9 cellular contexts compared by ENCODE assay signal in genomic region chr11:41935795-41936194, GRCh38.
"Had no signal": no experiment of that assay in that cellular context is flagged by ENCODE, and none has a peak within 500 bp of the region (broad histone marks: within the 10 kb centered on the region; RNA-seq: fewer than 3 reads in every experiment).

No MANE protein-coding gene starts in this region.

- H3K9ac ChIP-seq: KMS-11 had no signal

- H2AFZ ChIP-seq: GM23338 had no signal

- H3K4me3 Mint-ChIP-seq: GM23338, H9 had no signal

- H3K27ac ChIP-seq: HL-60, KMS-11 had no signal

- H3K27ac Mint-ChIP-seq: GM23338 had no signal

- FAIRE-seq: H54 had no signal

- H3K4me2 ChIP-seq: KMS-11 had no signal

- DNase-seq: H9, HCEC 1CT, IMR-90, Karpas-422, KBM-7 had no signal

- H3K4me3 ChIP-seq: GM23338 had no signal
